ENCODE assay signal across 2 cellular contexts in genomic region chr7:42964849-42965805, GRCh38.
TF ChIP-seq lines count a peak whose summit lies in the region.

No MANE protein-coding gene starts in this region.

TF ChIP-seq in GM12878, 131 proteins besides CTCF, POLR2A, EP300 and RAD21:
- TF ChIP-seq CEBPB (IDR thresholded peaks at IDR 0.05; ENCODE audit: borderline replicate concordance in 1 of 2, low read depth in 2 of 2, low read length in 2 of 2): peak in 1 of 2 experiments; percentile 90; a peak in 1 of 4 replicates
- TF ChIP-seq BCLAF1 (IDR thresholded peaks at IDR 0.05): no peak

TF ChIP-seq in HepG2, 621 proteins besides CTCF, POLR2A, EP300 and RAD21:
- TF ChIP-seq CEBPB (IDR thresholded peaks at IDR 0.05; ENCODE audit: borderline replicate concordance, low read depth, low read length): 0 out of 2 replicates have a peak, but pooled peaks have one; percentile 5
- TF ChIP-seq, protein P1, sequence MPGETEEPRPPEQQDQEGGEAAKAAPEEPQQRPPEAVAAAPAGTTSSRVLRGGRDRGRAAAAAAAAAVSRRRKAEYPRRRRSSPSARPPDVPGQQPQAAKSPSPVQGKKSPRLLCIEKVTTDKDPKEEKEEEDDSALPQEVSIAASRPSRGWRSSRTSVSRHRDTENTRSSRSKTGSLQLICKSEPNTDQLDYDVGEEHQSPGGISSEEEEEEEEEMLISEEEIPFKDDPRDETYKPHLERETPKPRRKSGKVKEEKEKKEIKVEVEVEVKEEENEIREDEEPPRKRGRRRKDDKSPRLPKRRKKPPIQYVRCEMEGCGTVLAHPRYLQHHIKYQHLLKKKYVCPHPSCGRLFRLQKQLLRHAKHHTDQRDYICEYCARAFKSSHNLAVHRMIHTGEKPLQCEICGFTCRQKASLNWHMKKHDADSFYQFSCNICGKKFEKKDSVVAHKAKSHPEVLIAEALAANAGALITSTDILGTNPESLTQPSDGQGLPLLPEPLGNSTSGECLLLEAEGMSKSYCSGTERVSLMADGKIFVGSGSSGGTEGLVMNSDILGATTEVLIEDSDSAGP (CRISPR knock-in tag; IDR thresholded peaks at IDR 0.05; ENCODE audit: borderline replicate concordance): no peak
- TF ChIP-seq, protein P2, sequence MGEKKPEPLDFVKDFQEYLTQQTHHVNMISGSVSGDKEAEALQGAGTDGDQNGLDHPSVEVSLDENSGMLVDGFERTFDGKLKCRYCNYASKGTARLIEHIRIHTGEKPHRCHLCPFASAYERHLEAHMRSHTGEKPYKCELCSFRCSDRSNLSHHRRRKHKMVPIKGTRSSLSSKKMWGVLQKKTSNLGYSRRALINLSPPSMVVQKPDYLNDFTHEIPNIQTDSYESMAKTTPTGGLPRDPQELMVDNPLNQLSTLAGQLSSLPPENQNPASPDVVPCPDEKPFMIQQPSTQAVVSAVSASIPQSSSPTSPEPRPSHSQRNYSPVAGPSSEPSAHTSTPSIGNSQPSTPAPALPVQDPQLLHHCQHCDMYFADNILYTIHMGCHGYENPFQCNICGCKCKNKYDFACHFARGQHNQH (CRISPR knock-in tag; IDR thresholded peaks at IDR 0.05): no peak
